Comparison of ENCODE assay signal across 27 cellular contexts in genomic region chr21:43696214-43696613, GRCh38.
"Had no signal": no experiment of that assay in that cellular context is flagged by ENCODE, and none has a peak within 500 bp of the region (broad histone marks: within the 10 kb centered on the region; RNA-seq: fewer than 3 reads in every experiment).

No MANE protein-coding gene starts in this region.

- H3K4me1 ChIP-seq: gastroesophageal sphincter, psoas muscle, right atrium auricular region, suprapubic skin had no signal

- H3K27ac Mint-ChIP-seq: activated CD4-positive, alpha-beta memory T cell treated with anti-CD3 and anti-CD28 coated beads for 36 hours; activated CD4-positive, alpha-beta T cell treated with anti-CD3 and anti-CD28 coated beads, Interleukin-2, amount 10 ng/mL, durations not matched to agents 24 days and 14 days; nephron; T-helper 17 cell had no signal

- H2AFZ ChIP-seq: hepatocyte had no signal

- H3K4me2 ChIP-seq: hepatocyte, smooth muscle cell had no signal

- H3K79me2 ChIP-seq: hepatocyte had no signal

- H3K27me3 ChIP-seq: gastroesophageal sphincter, hepatocyte, neutrophil, ovary, right atrium auricular region, suprapubic skin, tibial artery had no signal

- ATAC-seq: activated CD4-positive, CD25-positive, alpha-beta regulatory T cell treated with anti-CD3 and anti-CD28 coated beads, Interleukin-2, amount 50 U/mL, for 24 hours; gastroesophageal sphincter; psoas muscle; T-helper 17 cell had no signal

- H3K4me3 Mint-ChIP-seq: activated CD4-positive, alpha-beta memory T cell treated with anti-CD3 and anti-CD28 coated beads for 36 hours; activated CD4-positive, alpha-beta T cell treated with anti-CD3 and anti-CD28 coated beads, Interleukin-2, amount 10 ng/mL, durations not matched to agents 24 days and 14 days; activated T-helper 1 cell treated with anti-CD3 and anti-CD28 coated beads, Interleukin-12 subunit alpha, Interleukin-12 subunit beta, Interleukin-2, Interleukin-4 antibody, amounts not matched to agents 30 ng/mL and 10 ng/mL and 1 ng/mL, durations not matched to agents 14 hours and 24 hours and 36 hours; nephron; T-helper 17 cell had no signal

- DNase-seq: activated CD4-positive, alpha-beta memory T cell treated with anti-CD3 and anti-CD28 coated beads for 36 hours; activated CD4-positive, alpha-beta T cell treated with anti-CD3 and anti-CD28 coated beads, Interleukin-2, amount 10 ng/mL, durations not matched to agents 24 days and 14 days; activated CD8-positive, alpha-beta memory T cell treated with anti-CD3 and anti-CD28 coated beads, Interleukin-2, amount 50 U/mL, for 4 hours; activated gamma-delta T cell treated with Interleukin-2 at 50 U/mL for 16 hours; activated naive CD4-positive, alpha-beta T cell treated with anti-CD3 and anti-CD28 coated beads, Interleukin-2, amount 50 U/mL, for 16 hours; activated T-cell treated with anti-CD3 and anti-CD28 coated beads, Interleukin-2, amount 50 U/mL, for 1 hour; amniotic stem cell; central memory CD4-positive, alpha-beta T cell; dermis blood vessel endothelial cell; effector CD8-positive, alpha-beta T cell; ovary; psoas muscle; stimulated activated CD4-positive, alpha-beta T cell treated with anti-CD3 and anti-CD28 coated beads, Interleukin-15, amount 100 ng/mL, for 24 hours; stimulated activated naive CD4-positive, alpha-beta T cell; T-helper 17 cell; T1000; tibial artery; WERI-Rb-1 had no signal

- H3K27me3 Mint-ChIP-seq: activated CD4-positive, alpha-beta memory T cell treated with anti-CD3 and anti-CD28 coated beads for 36 hours; activated CD4-positive, alpha-beta T cell treated with anti-CD3 and anti-CD28 coated beads, Interleukin-2, amount 10 ng/mL, durations not matched to agents 24 days and 14 days; T-helper 17 cell had no signal

- H3K4me3 ChIP-seq: gastroesophageal sphincter, hepatocyte, ovary, psoas muscle, right atrium auricular region, smooth muscle cell, suprapubic skin, tibial artery had no signal

- H3K9me3 Mint-ChIP-seq: activated CD4-positive, alpha-beta memory T cell treated with anti-CD3 and anti-CD28 coated beads for 36 hours; activated CD4-positive, alpha-beta T cell treated with anti-CD3 and anti-CD28 coated beads, Interleukin-2, amount 10 ng/mL, durations not matched to agents 24 days and 14 days; activated T-helper 1 cell treated with anti-CD3 and anti-CD28 coated beads, Interleukin-12 subunit alpha, Interleukin-12 subunit beta, Interleukin-2, Interleukin-4 antibody, amounts not matched to agents 30 ng/mL and 10 ng/mL and 1 ng/mL, durations not matched to agents 14 hours and 24 hours and 36 hours; nephron had no signal

- H3K36me3 ChIP-seq: ovary had no signal

- H3K9me3 ChIP-seq: gastroesophageal sphincter, neutrophil, ovary, psoas muscle, right atrium auricular region, suprapubic skin, tibial artery had no signal

- H3K27ac ChIP-seq: gastroesophageal sphincter, hepatocyte, neutrophil, ovary, psoas muscle, right atrium auricular region, suprapubic skin, tibial artery, WERI-Rb-1 had no signal

- H3K4me1 Mint-ChIP-seq: nephron, T-helper 17 cell had no signal
